16 cellular contexts compared by ENCODE assay signal in the genomic region with DNA sequence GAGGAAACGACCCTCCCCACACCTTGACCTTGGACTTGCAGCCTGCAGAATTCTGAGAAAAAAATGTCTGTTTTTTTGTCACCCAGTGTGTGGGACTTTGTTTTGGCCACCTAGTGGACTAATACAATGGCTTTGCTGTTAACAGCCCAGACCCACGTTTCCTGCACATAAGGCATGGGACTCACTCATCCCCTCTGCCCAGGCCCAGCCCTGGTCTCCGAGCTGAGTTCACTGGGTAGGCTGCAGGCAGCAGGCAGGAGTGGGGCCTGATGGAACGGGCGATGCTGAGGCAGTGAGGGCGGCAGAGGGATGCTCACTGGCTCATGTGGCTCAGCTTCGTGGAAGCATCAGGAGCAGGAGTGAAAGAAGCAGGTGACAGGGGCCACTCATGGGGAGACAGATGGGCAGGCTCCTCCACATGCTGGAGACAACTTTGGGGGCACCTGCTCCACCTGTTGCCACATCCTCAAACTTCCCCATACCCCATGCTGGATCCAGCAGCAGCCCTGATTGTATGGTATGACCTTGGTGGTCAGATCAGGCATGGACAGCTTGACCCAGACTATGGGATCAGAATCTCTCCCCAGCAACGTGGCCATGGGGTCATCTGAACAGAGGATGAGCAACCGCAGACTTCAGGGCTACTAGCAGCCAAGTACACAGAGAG.
DNase-seq lines count a peak whose midpoint lies in the region; ATAC-seq and TF ChIP-seq lines count a peak whose summit lies in the region.
"Had no signal": no experiment of that assay in that cellular context is flagged by ENCODE, and none has a peak within 500 bp of the region (broad histone marks: within the 10 kb centered on the region; RNA-seq: fewer than 3 reads in every experiment).

No MANE protein-coding gene starts in this region.

- intact Hi-C loops in Calu3 (cut with micrococcal nuclease; ENCODE audit: unreplicated experiment) (no loop called here), Panc1 (cut with micrococcal nuclease; ENCODE audit: unreplicated experiment) (no loop called here), ovary (cut with DNase I) (no loop called here)

- H3K27ac Mint-ChIP-seq in Calu3 (ENCODE audit: unreplicated experiment), result no peak overlapping the region
- H3K27ac Mint-ChIP-seq: activated T-helper 1 cell treated with anti-CD3 and anti-CD28 coated beads, Interleukin-12 subunit alpha, Interleukin-12 subunit beta, Interleukin-2, Interleukin-4 antibody, amounts not matched to agents 30 ng/mL and 10 ng/mL and 1 ng/mL, durations not matched to agents 14 hours and 24 hours and 36 hours had no signal

- no peak overlapping the region for H3K4me3 Mint-ChIP-seq in Calu3 (ENCODE audit: low read depth, unreplicated experiment)
- H3K4me3 Mint-ChIP-seq: activated T-helper 1 cell treated with anti-CD3 and anti-CD28 coated beads, Interleukin-12 subunit alpha, Interleukin-12 subunit beta, Interleukin-2, Interleukin-4 antibody, amounts not matched to agents 30 ng/mL and 10 ng/mL and 1 ng/mL, durations not matched to agents 14 hours and 24 hours and 36 hours had no signal

- no peak for TF ChIP-seq EP300 in ovary (IDR thresholded peaks at IDR 0.05)

- in situ Hi-C loops in Panc1 (cut with HindIII; ENCODE audit: low pct_unique_long_range_greater_than_20kb, low sequenced_read_pairs), result no loop called here

- TF ChIP-seq CTCF in Calu3 (IDR thresholded peaks at IDR 0.05; ENCODE audit: unreplicated experiment) (peak; percentile 70), Panc1 (IDR thresholded peaks at IDR 0.05) (no peak; the same call in 1 of the 2 replicates), ovary (IDR thresholded peaks at IDR 0.05) (no peak)

- POLR2A ChIA-PET in Panc1 (lab: Charles Lee), result no interaction called here

- H3K4me1 ChIP-seq in Panc1 (ENCODE audit: control insufficient read depth, insufficient read depth, low read length) (no peaks in the 10 kb centered on the region), ovary (ENCODE audit: insufficient read depth) (no peaks in the 10 kb centered on the region)
- H3K4me1 ChIP-seq: body of pancreas, thyroid gland had no signal

- H3K9me3 ChIP-seq in Panc1 (ENCODE audit: control insufficient read depth, insufficient read depth, low read depth, low read length) (no peaks in the 10 kb centered on the region), ovary (no peaks in the 10 kb centered on the region)
- H3K9me3 ChIP-seq: body of pancreas, thyroid gland had no signal

- H3K36me3 ChIP-seq in Panc1 (ENCODE audit: control insufficient read depth, insufficient read depth, low read length), result no peaks in the 10 kb centered on the region
- H3K36me3 ChIP-seq in ovary, result no peaks in the 10 kb centered on the region
- H3K36me3 ChIP-seq: thyroid gland had no signal

- no TSS peak for BruUV-seq in Calu3 (replicated peaks; lab: Mats Ljungman, UMichigan)
- no TSS peak for BruUV-seq in Panc1 (replicated peaks; lab: Mats Ljungman, UMichigan)

- H3K4me3 ChIP-seq in Panc1 (ENCODE audit: low read depth in 2 of 2, low read length in 2 of 2) (no peak overlapping the region), ovary (no peak overlapping the region)
- H3K4me3 ChIP-seq: body of pancreas, skin epidermis, thyroid gland had no signal

- peak; percentile 8 for DNase-seq in AG20443 (ENCODE audit: low spot score)
- peak; percentile 32 for DNase-seq in Calu3
- no peak for DNase-seq in Panc1 (ENCODE audit: low read depth, low spot score)
- DNase-seq in islet precursor cell, result peak; percentile 68
- no peak for DNase-seq in Ammon's horn (ENCODE audit: low spot score)
- DNase-seq in ovary, result no peak
- no peak for DNase-seq in NCI-H1092 treated with DMSO at 0.1 percent for 48 hours (lab: John Stamatoyannopoulos, UW)
- DNase-seq: body of pancreas, GOT3, NCI-H1417, NCI-H748 treated with DMSO at 0.1 percent for 48 hours, SHP77 treated with DMSO at 0.1 percent for 48 hours, thyroid gland had no signal

- 62 to 71% (median 69%) methylated on average over 9 of the region's 9 CpGs for WGBS in ovary, 3 donors

- H3K27me3 Mint-ChIP-seq in Calu3 (ENCODE audit: unreplicated experiment), result peaks cover 80% of the 10 kb centered on the region

- H3K36me3 Mint-ChIP-seq in Calu3 (ENCODE audit: insufficient read depth, unreplicated experiment), result no peaks in the 10 kb centered on the region

- H3K27me3 ChIP-seq in Panc1 (ENCODE audit: control insufficient read depth, insufficient read depth, low read length) (no peaks in the 10 kb centered on the region), ovary (no peaks in the 10 kb centered on the region)
- H3K27me3 ChIP-seq: body of pancreas, thyroid gland had no signal

- H3K4me1 Mint-ChIP-seq in Calu3 (ENCODE audit: low read depth, unreplicated experiment), result no peaks in the 10 kb centered on the region

- ATAC-seq in Panc1 (peak; percentile 63), HG03460 (IDR thresholded peaks at IDR 0.05; ENCODE audit: unreplicated experiment) (no peak)
- ATAC-seq: body of pancreas had no signal

- H3K9me3 Mint-ChIP-seq in Calu3 (ENCODE audit: low read depth, unreplicated experiment), result no peaks in the 10 kb centered on the region
- H3K9me3 Mint-ChIP-seq: activated T-helper 1 cell treated with anti-CD3 and anti-CD28 coated beads, Interleukin-12 subunit alpha, Interleukin-12 subunit beta, Interleukin-2, Interleukin-4 antibody, amounts not matched to agents 30 ng/mL and 10 ng/mL and 1 ng/mL, durations not matched to agents 14 hours and 24 hours and 36 hours had no signal

- CTCF ChIA-PET in Calu3 (lab: Charles Lee), result interaction anchor here (3.5 kb wide), 1 partner anchor 8 kb away, joined by 16 read pairs; no protein-coding TSS in a partner anchor
- CTCF ChIA-PET in Panc1 (lab: Charles Lee), result no interaction called here

- no peak overlapping the region for H3K27ac ChIP-seq in Panc1 (ENCODE audit: low read length)
- no peak overlapping the region for H3K27ac ChIP-seq in ovary
- H3K27ac ChIP-seq: body of pancreas, skin epidermis, thyroid gland had no signal

- no peak for TF ChIP-seq POLR2A in ovary (IDR thresholded peaks at IDR 0.05)

Comparison
In these comparisons a context has a peak if more than half of its experiments do, and no peak if none do; other contexts are left out.
1. DNase-seq: peak in AG20443 (single experiment), Calu3 (single experiment) and islet precursor cell (single experiment); none in Panc1 (single experiment), Ammon's horn (single experiment), ovary (0 of 5) and NCI-H1092 treated with DMSO at 0.1 percent for 48 hours (single experiment).